Comparison of ENCODE assay signal across 1 cellular context in the genomic region with DNA sequence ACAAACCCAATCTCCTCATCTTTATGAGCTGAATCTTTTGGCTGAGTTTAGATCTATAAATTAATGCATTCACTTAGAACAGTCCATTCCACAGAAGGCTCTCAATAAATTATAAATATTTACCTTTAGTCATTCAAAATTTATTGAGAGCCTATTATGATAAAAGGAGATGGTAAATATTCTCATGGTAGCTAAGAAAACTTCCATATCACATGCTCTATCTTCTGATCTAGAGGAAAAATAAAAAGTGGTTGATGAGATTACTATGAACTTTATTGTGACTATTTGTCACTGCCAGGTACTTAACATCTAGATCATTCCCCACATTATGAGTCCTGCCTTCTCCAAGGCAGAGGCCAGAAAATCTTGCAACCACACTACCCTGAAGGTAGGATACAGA.
A peak's percentile ranks its signal among the peaks of the same experiment; 100 is the strongest.
TF ChIP-seq lines count a peak whose summit lies in the region.

No MANE protein-coding gene starts in this region.

TF ChIP-seq in HEK293, 187 proteins besides CTCF, POLR2A, EP300 and RAD21 (continued from another document and continues in another):
- TF ChIP-seq, protein P1, sequence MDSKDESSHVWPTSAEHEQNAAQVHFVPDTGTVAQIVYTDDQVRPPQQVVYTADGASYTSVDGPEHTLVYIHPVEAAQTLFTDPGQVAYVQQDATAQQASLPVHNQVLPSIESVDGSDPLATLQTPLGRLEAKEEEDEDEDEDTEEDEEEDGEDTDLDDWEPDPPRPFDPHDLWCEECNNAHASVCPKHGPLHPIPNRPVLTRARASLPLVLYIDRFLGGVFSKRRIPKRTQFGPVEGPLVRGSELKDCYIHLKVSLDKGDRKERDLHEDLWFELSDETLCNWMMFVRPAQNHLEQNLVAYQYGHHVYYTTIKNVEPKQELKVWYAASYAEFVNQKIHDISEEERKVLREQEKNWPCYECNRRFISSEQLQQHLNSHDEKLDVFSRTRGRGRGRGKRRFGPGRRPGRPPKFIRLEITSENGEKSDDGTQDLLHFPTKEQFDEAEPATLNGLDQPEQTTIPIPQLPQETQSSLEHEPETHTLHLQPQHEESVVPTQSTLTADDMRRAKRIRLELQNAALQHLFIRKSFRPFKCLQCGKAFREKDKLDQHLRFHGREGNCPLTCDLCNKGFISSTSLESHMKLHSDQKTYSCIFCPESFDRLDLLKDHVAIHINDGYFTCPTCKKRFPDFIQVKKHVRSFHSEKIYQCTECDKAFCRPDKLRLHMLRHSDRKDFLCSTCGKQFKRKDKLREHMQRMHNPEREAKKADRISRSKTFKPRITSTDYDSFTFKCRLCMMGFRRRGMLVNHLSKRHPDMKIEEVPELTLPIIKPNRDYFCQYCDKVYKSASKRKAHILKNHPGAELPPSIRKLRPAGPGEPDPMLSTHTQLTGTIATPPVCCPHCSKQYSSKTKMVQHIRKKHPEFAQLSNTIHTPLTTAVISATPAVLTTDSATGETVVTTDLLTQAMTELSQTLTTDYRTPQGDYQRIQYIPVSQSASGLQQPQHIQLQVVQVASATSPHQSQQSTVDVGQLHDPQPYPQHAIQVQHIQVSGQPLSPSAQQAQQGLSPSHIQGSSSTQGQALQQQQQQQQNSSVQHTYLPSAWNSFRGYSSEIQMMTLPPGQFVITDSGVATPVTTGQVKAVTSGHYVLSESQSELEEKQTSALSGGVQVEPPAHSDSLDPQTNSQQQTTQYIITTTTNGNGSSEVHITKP (tag by site-specific recombination; IDR thresholded peaks at IDR 0.05), result no peak; the same call in none of the 2 replicates
- TF ChIP-seq ZNF510 (tag by site-specific recombination; IDR thresholded peaks at IDR 0.05; ENCODE audit: insufficient replicate concordance), result peak; percentile 63
- no peak for TF ChIP-seq ZNF391 (tag by site-specific recombination; IDR thresholded peaks at IDR 0.05; ENCODE audit: borderline replicate concordance, low read depth)
- no peak for TF ChIP-seq GLIS2 (tag by site-specific recombination; IDR thresholded peaks at IDR 0.05)
- TF ChIP-seq ZNF558 (tag by site-specific recombination; IDR thresholded peaks at IDR 0.05), result no peak
- no peak for TF ChIP-seq ZNF544 (tag by site-specific recombination; IDR thresholded peaks at IDR 0.05)
- no peak for TF ChIP-seq ZNF155 (tag by site-specific recombination; IDR thresholded peaks at IDR 0.05)
- TF ChIP-seq, protein P2, sequence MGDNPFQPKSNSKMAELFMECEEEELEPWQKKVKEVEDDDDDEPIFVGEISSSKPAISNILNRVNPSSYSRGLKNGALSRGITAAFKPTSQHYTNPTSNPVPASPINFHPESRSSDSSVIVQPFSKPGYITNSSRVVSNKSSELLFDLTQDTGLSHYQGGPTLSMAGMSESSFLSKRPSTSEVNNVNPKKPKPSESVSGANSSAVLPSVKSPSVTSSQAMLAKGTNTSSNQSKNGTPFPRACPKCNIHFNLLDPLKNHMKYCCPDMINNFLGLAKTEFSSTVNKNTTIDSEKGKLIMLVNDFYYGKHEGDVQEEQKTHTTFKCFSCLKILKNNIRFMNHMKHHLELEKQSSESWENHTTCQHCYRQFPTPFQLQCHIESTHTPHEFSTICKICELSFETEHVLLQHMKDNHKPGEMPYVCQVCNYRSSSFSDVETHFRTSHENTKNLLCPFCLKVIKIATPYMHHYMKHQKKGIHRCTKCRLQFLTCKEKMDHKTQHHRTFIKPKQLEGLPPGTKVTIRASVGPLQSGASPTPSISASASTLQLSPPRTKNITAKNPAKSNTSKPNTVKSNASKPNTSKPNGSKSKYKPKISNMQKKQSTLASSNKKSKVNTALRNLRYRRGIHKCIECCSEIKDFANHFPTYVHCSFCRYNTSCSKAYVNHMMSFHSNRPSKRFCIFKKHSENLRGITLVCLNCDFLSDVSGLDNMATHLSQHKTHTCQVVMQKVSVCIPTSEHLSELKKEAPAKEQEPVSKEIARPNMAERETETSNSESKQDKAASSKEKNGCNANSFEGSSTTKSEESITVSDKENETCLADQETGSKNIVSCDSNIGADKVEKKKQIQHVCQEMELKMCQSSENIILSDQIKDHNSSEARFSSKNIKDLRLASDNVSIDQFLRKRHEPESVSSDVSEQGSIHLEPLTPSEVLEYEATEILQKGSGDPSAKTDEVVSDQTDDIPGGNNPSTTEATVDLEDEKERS (tag by site-specific recombination; IDR thresholded peaks at IDR 0.05), result no peak
- no peak for TF ChIP-seq TCF7L2 (IDR thresholded peaks at IDR 0.05; ENCODE audit: borderline replicate concordance, low read depth, low read length)
- no peak for TF ChIP-seq ZEB2 (tag by site-specific recombination; IDR thresholded peaks at IDR 0.05)
- no peak for TF ChIP-seq ZNF48 (tag by site-specific recombination; IDR thresholded peaks at IDR 0.05)
- no peak for TF ChIP-seq ZNF426 (tag by site-specific recombination; IDR thresholded peaks at IDR 0.05)
- TF ChIP-seq ZNF169 (tag by site-specific recombination; IDR thresholded peaks at IDR 0.05), result no peak
- TF ChIP-seq, protein P3, sequence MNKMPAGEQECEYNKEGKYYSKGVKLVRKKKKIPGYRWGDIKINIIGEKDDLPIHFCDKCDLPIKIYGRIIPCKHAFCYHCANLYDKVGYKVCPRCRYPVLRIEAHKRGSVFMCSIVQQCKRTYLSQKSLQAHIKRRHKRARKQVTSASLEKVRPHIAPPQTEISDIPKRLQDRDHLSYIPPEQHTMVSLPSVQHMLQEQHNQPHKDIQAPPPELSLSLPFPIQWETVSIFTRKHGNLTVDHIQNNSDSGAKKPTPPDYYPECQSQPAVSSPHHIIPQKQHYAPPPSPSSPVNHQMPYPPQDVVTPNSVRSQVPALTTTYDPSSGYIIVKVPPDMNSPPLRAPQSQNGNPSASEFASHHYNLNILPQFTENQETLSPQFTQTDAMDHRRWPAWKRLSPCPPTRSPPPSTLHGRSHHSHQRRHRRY (tag by site-specific recombination; IDR thresholded peaks at IDR 0.05), result no peak
- TF ChIP-seq IKZF3 (tag by site-specific recombination; IDR thresholded peaks at IDR 0.05), result 0 out of 2 replicates have a peak, but pooled peaks have one; percentile 59
- TF ChIP-seq ZNF394 (tag by site-specific recombination; IDR thresholded peaks at IDR 0.05; ENCODE audit: borderline replicate concordance), result no peak
- TF ChIP-seq ZNF610 (tag by site-specific recombination; IDR thresholded peaks at IDR 0.05; ENCODE audit: borderline replicate concordance), result no peak
- TF ChIP-seq, protein P4, sequence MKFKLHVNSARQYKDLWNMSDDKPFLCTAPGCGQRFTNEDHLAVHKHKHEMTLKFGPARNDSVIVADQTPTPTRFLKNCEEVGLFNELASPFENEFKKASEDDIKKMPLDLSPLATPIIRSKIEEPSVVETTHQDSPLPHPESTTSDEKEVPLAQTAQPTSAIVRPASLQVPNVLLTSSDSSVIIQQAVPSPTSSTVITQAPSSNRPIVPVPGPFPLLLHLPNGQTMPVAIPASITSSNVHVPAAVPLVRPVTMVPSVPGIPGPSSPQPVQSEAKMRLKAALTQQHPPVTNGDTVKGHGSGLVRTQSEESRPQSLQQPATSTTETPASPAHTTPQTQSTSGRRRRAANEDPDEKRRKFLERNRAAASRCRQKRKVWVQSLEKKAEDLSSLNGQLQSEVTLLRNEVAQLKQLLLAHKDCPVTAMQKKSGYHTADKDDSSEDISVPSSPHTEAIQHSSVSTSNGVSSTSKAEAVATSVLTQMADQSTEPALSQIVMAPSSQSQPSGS (tag by site-specific recombination; IDR thresholded peaks at IDR 0.05; ENCODE audit: low read depth), result no peak
- TF ChIP-seq, protein P5, sequence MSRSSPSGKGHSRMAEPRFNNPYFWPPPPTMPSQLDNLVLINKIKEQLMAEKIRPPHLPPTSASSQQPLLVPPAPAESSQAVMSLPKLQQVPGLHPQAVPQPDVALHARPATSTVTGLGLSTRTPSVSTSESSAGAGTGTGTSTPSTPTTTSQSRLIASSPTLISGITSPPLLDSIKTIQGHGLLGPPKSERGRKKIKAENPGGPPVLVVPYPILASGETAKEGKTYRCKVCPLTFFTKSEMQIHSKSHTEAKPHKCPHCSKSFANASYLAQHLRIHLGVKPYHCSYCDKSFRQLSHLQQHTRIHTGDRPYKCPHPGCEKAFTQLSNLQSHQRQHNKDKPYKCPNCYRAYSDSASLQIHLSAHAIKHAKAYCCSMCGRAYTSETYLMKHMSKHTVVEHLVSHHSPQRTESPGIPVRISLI (tag by site-specific recombination; IDR thresholded peaks at IDR 0.05), result no peak
- TF ChIP-seq ZNF211 (tag by site-specific recombination; IDR thresholded peaks at IDR 0.05; ENCODE audit: low read depth), result no peak
- TF ChIP-seq, protein P6, sequence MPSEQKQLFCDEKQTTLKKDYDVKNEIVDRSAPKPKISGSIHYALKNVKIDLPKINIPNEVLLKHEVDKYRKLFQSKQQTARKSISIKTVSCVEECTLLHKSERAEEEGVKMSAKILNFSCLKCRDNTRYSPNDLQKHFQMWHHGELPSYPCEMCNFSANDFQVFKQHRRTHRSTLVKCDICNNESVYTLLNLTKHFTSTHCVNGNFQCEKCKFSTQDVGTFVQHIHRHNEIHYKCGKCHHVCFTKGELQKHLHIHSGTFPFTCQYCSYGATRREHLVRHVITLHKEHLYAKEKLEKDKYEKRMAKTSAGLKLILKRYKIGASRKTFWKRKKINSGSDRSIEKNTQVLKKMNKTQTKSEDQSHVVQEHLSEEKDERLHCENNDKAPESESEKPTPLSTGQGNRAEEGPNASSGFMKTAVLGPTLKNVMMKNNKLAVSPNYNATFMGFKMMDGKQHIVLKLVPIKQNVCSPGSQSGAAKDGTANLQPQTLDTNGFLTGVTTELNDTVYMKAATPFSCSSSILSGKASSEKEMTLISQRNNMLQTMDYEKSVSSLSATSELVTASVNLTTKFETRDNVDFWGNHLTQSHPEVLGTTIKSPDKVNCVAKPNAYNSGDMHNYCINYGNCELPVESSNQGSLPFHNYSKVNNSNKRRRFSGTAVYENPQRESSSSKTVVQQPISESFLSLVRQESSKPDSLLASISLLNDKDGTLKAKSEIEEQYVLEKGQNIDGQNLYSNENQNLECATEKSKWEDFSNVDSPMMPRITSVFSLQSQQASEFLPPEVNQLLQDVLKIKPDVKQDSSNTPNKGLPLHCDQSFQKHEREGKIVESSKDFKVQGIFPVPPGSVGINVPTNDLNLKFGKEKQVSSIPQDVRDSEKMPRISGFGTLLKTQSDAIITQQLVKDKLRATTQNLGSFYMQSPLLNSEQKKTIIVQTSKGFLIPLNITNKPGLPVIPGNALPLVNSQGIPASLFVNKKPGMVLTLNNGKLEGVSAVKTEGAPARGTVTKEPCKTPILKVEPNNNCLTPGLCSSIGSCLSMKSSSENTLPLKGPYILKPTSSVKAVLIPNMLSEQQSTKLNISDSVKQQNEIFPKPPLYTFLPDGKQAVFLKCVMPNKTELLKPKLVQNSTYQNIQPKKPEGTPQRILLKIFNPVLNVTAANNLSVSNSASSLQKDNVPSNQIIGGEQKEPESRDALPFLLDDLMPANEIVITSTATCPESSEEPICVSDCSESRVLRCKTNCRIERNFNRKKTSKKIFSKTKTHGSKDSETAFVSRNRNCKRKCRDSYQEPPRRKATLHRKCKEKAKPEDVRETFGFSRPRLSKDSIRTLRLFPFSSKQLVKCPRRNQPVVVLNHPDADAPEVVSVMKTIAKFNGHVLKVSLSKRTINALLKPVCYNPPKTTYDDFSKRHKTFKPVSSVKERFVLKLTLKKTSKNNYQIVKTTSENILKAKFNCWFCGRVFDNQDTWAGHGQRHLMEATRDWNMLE (tag by site-specific recombination; conservative IDR thresholded peaks at IDR 0.05; ENCODE audit: low read depth), result no peak
- no peak for TF ChIP-seq KLF7 (tag by site-specific recombination; IDR thresholded peaks at IDR 0.05; ENCODE audit: borderline replicate concordance)
- TF ChIP-seq, protein P7, sequence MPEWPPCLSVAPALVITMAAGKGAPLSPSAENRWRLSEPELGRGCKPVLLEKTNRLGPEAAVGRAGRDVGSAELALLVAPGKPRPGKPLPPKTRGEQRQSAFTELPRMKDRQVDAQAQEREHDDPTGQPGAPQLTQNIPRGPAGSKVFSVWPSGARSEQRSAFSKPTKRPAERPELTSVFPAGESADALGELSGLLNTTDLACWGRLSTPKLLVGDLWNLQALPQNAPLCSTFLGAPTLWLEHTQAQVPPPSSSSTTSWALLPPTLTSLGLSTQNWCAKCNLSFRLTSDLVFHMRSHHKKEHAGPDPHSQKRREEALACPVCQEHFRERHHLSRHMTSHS (tag by site-specific recombination; IDR thresholded peaks at IDR 0.05), result no peak
- no peak for TF ChIP-seq ZNF223 (tag by site-specific recombination; IDR thresholded peaks at IDR 0.05)
- TF ChIP-seq, protein P8, sequence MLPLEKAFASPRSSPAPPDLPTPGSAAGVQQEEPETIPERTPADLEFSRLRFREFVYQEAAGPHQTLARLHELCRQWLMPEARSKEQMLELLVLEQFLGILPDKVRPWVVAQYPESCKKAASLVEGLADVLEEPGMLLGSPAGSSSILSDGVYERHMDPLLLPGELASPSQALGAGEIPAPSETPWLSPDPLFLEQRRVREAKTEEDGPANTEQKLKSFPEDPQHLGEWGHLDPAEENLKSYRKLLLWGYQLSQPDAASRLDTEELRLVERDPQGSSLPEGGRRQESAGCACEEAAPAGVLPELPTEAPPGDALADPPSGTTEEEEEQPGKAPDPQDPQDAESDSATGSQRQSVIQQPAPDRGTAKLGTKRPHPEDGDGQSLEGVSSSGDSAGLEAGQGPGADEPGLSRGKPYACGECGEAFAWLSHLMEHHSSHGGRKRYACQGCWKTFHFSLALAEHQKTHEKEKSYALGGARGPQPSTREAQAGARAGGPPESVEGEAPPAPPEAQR (tag by site-specific recombination; IDR thresholded peaks at IDR 0.05), result no peak
- TF ChIP-seq, protein P9, sequence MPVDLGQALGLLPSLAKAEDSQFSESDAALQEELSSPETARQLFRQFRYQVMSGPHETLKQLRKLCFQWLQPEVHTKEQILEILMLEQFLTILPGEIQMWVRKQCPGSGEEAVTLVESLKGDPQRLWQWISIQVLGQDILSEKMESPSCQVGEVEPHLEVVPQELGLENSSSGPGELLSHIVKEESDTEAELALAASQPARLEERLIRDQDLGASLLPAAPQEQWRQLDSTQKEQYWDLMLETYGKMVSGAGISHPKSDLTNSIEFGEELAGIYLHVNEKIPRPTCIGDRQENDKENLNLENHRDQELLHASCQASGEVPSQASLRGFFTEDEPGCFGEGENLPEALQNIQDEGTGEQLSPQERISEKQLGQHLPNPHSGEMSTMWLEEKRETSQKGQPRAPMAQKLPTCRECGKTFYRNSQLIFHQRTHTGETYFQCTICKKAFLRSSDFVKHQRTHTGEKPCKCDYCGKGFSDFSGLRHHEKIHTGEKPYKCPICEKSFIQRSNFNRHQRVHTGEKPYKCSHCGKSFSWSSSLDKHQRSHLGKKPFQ (tag by site-specific recombination; IDR thresholded peaks at IDR 0.05), result 0 out of 2 replicates have a peak, but pooled peaks have one; percentile 34
- no peak for TF ChIP-seq ZNF174 (tag by site-specific recombination; IDR thresholded peaks at IDR 0.05)
